In the genomic region with DNA sequence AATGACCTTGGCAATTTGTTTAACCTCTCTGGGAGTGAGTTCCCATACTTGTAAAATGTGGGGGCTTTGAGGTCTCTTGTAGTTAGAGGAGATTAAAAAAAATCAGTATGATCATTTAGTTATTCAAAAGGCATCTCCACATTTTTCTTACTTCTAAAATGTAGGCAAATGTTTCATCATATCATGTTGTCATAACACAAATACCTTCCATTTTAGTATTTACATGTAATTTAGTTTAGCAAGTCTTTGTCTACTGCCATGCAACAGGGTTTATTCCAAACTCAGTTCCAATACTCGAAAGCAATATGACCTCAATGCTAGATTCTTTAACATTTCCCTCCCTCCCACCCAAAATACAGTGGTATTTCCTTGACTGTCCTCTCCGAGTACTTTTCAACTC, we compare ENCODE assay signal across 16 cellular contexts.
A peak's percentile ranks its signal among the peaks of the same experiment; 100 is the strongest.
DNase-seq lines count a peak whose midpoint lies in the region; ATAC-seq and TF ChIP-seq lines count a peak whose summit lies in the region.
"Had no signal": no experiment of that assay in that cellular context is flagged by ENCODE, and none has a peak within 500 bp of the region (broad histone marks: within the 10 kb centered on the region; RNA-seq: fewer than 3 reads in every experiment).

No MANE protein-coding gene starts in this region.

- TF ChIP-seq CTCF in progenitor cell of endocrine pancreas (IDR thresholded peaks at IDR 0.05; ENCODE audit: unreplicated experiment): no peak

- DNase-seq in dedifferentiated amniotic fluid mesenchymal stem cell (ENCODE audit: extremely low spot score) (peak; percentile 53), fibroblast of peridontal ligament (ENCODE audit: extremely low read depth) (peak; percentile 28), progenitor cell of endocrine pancreas (ENCODE audit: low spot score, unreplicated experiment) (no peak), MG63 (no peak), A172 (ENCODE audit: low spot score) (no peak)
- DNase-seq: Caco-2; CD4-positive, CD25-positive, alpha-beta regulatory T cell; CD8-positive, alpha-beta T cell; DMS153; DND-41; GOT3; HFFc6 had no signal

- H3K27me3 Mint-ChIP-seq in progenitor cell of endocrine pancreas: no peaks in the 10 kb centered on the region
- H3K27me3 Mint-ChIP-seq: CD4-positive, CD25-positive, alpha-beta regulatory T cell had no signal

- peaks cover 19% of the 10 kb centered on the region for H3K4me1 Mint-ChIP-seq in progenitor cell of endocrine pancreas (ENCODE audit: low read depth)
- H3K4me1 Mint-ChIP-seq: B cell; CD4-positive, CD25-positive, alpha-beta regulatory T cell had no signal

- peak overlapping the region; percentile 93 for H3K27ac Mint-ChIP-seq in progenitor cell of endocrine pancreas
- H3K27ac Mint-ChIP-seq: B cell; CD4-positive, CD25-positive, alpha-beta regulatory T cell; CD8-positive, alpha-beta T cell; HFFc6 had no signal

- peaks cover 13% of the 10 kb centered on the region for H3K36me3 Mint-ChIP-seq in progenitor cell of endocrine pancreas (ENCODE audit: insufficient read depth)
- H3K36me3 Mint-ChIP-seq: CD4-positive, CD25-positive, alpha-beta regulatory T cell; CD8-positive, alpha-beta T cell had no signal

- H3K27me3 ChIP-seq in MG63: no peaks in the 10 kb centered on the region
- H3K27me3 ChIP-seq: BLaER1 had no signal

- no peaks in the 10 kb centered on the region for H3K9me3 ChIP-seq in MG63
- H3K9me3 ChIP-seq: BLaER1, Caco-2, HAP-1 had no signal

- H3K36me3 ChIP-seq in MG63: no peaks in the 10 kb centered on the region
- H3K36me3 ChIP-seq: BLaER1, HAP-1 had no signal

- no peak overlapping the region for H3K4me3 Mint-ChIP-seq in progenitor cell of endocrine pancreas (ENCODE audit: low read depth)
- H3K4me3 Mint-ChIP-seq: B cell; CD4-positive, CD25-positive, alpha-beta regulatory T cell; CD8-positive, alpha-beta T cell; HFFc6 had no signal

- no peak overlapping the region for H3K4me3 ChIP-seq in MG63
- H3K4me3 ChIP-seq: BLaER1, HAP-1 had no signal

- no peak for ATAC-seq in GM21526 (IDR thresholded peaks at IDR 0.05; ENCODE audit: low FRiP score, unreplicated experiment)
- ATAC-seq: CD8-positive, alpha-beta T cell had no signal

- H3K9me3 Mint-ChIP-seq in progenitor cell of endocrine pancreas (ENCODE audit: low read depth): peaks cover 5% of the 10 kb centered on the region
- H3K9me3 Mint-ChIP-seq: CD8-positive, alpha-beta T cell; HFFc6 had no signal

Comparison
In these comparisons a context has a peak if more than half of its experiments do, and no peak if none do; other contexts are left out.
1. DNase-seq: peak in dedifferentiated amniotic fluid mesenchymal stem cell (single experiment) and fibroblast of peridontal ligament (single experiment); none in progenitor cell of endocrine pancreas (single experiment), MG63 (single experiment) and A172 (single experiment).